8 cellular contexts compared by ENCODE assay signal in genomic region chr12:117063162-117063911, GRCh38. TPM values are rescaled to one million over a fixed set of nuclear protein-coding genes. Genes with fewer than 3 reads are reported as not detected.
DNase-seq lines count a peak whose midpoint lies in the region; ATAC-seq and TF ChIP-seq lines count a peak whose summit lies in the region.

No MANE protein-coding gene starts in this region.

- peaks cover 0 to 11% (median 3%) of the 10 kb centered on the region in 4 donors for H3K4me1 ChIP-seq in Peyer's patch
- H3K4me1 ChIP-seq in esophagus squamous epithelium: peaks cover 3 to 28% (median 4%) of the 10 kb centered on the region in 3 donors

- DNase-seq in stimulated activated naive CD4-positive, alpha-beta T cell (lab: John Stamatoyannopoulos, UW): peak in 4 of 6 experiments; percentile 10 to 51 (median 32)
- no peak for DNase-seq in stimulated activated naive CD4-positive, alpha-beta T cell treated with Interleukin-2 at 50 U/mL for 16 hours (lab: John Stamatoyannopoulos, UW)
- DNase-seq in Peyer's patch (peak in 2 of 3 donors; percentile 72 to 79), esophagus squamous epithelium (lab: John Stamatoyannopoulos, UW) (no peak), WERI-Rb-1 (no peak), ureter (ENCODE audit: low spot score) (no peak), NCI-H1048 (lab: John Stamatoyannopoulos, UW) (no peak)
- DNase-seq in stimulated activated effector memory CD8-positive, alpha-beta T cell treated with anti-CD3 and anti-CD28 coated beads, Interleukin-12 subunit alpha, Interleukin-12 subunit beta, amount 100 ng/mL, for 72 hours (ENCODE audit: low spot score in 2 of 2): peak; percentile 7 to 74

- H3K4me3 ChIP-seq in Peyer's patch (peak overlapping the region in 2 of 4 donors; percentile 12 to 15), esophagus squamous epithelium (peak overlapping the region in 1 of 4 donors; percentile 26), WERI-Rb-1 (ENCODE audit: low read depth, low read length) (no peak overlapping the region)

- H3K9me3 ChIP-seq in Peyer's patch (no peaks in the 10 kb centered on the region), esophagus squamous epithelium (no peaks in the 10 kb centered on the region), WERI-Rb-1 (ENCODE audit: severe bottlenecking) (no peaks in the 10 kb centered on the region)

- H3K27me3 ChIP-seq in Peyer's patch: no peaks in the 10 kb centered on the region
- peaks cover 0 to 18% (median 0%) of the 10 kb centered on the region in 4 donors for H3K27me3 ChIP-seq in esophagus squamous epithelium
- H3K27me3 ChIP-seq in WERI-Rb-1 (ENCODE audit: insufficient read depth, low read depth, severe bottlenecking): no peaks in the 10 kb centered on the region

- no peaks in the 10 kb centered on the region for H3K9me3 Mint-ChIP-seq in stimulated activated effector memory CD8-positive, alpha-beta T cell treated with anti-CD3 and anti-CD28 coated beads, Interleukin-12 subunit alpha, Interleukin-12 subunit beta, amount 100 ng/mL, for 72 hours

- intact Hi-C loops in esophagus squamous epithelium (cut with DNase I): no loop called here

- 29 to 74% methylated on average over 3 to 4 of the region's 16 CpGs for WGBS in esophagus squamous epithelium, 2 donors

- TF ChIP-seq CTCF in Peyer's patch (IDR thresholded peaks at IDR 0.05) (no peak), esophagus squamous epithelium (IDR thresholded peaks at IDR 0.05) (no peak), WERI-Rb-1 (IDR thresholded peaks at IDR 0.05; ENCODE audit: low read depth, low read length) (no peak)

- no peaks in the 10 kb centered on the region for H3K36me3 ChIP-seq in Peyer's patch
- H3K36me3 ChIP-seq in esophagus squamous epithelium: no peaks in the 10 kb centered on the region
- no peaks in the 10 kb centered on the region for H3K36me3 ChIP-seq in WERI-Rb-1

- H3K27ac ChIP-seq in Peyer's patch (peak overlapping the region in 3 of 4 donors; percentile 30 to 71 (median 39)), esophagus squamous epithelium (peak overlapping the region in 3 of 4 donors; percentile 2 to 44 (median 5)), WERI-Rb-1 (no peak overlapping the region)

- TF ChIP-seq POLR2A in Peyer's patch (IDR thresholded peaks at IDR 0.05) (no peak), esophagus squamous epithelium (IDR thresholded peaks at IDR 0.05) (no peak)

- H3K27ac Mint-ChIP-seq in stimulated activated effector memory CD8-positive, alpha-beta T cell treated with anti-CD3 and anti-CD28 coated beads, Interleukin-12 subunit alpha, Interleukin-12 subunit beta, amount 100 ng/mL, for 72 hours: peak overlapping the region; percentile 95

- H3K36me3 Mint-ChIP-seq in stimulated activated effector memory CD8-positive, alpha-beta T cell treated with anti-CD3 and anti-CD28 coated beads, Interleukin-12 subunit alpha, Interleukin-12 subunit beta, amount 100 ng/mL, for 72 hours: no peaks in the 10 kb centered on the region

- peak overlapping the region; percentile 72 for H3K4me3 Mint-ChIP-seq in stimulated activated effector memory CD8-positive, alpha-beta T cell treated with anti-CD3 and anti-CD28 coated beads, Interleukin-12 subunit alpha, Interleukin-12 subunit beta, amount 100 ng/mL, for 72 hours

- ATAC-seq in stimulated activated effector memory CD8-positive, alpha-beta T cell treated with anti-CD3 and anti-CD28 coated beads, Interleukin-12 subunit alpha, Interleukin-12 subunit beta, amount 100 ng/mL, for 72 hours: peak; percentile 70

- peaks cover 61% of the 10 kb centered on the region for H3K4me1 Mint-ChIP-seq in stimulated activated effector memory CD8-positive, alpha-beta T cell treated with anti-CD3 and anti-CD28 coated beads, Interleukin-12 subunit alpha, Interleukin-12 subunit beta, amount 100 ng/mL, for 72 hours

RNA-seq across cellular contexts. Expression of gene TESC, which starts 35.9 kb away (rescaled TPM):
- total RNA-seq in Peyer's patch (10 to 100 TPM in 1 of 4 donors, 1 to 10 TPM in 3; 1.8 to 32.2 (median 3.2) TPM), esophagus squamous epithelium (1 to 10 TPM in 2 of 4 donors, under 1 TPM in 2; 0.83 to 4.8 (median 2.5) TPM), ureter (19.8 TPM)

Comparison
In these comparisons a context has a peak if more than half of its experiments do, and no peak if none do; other contexts are left out.
1. DNase-seq: peak in stimulated activated naive CD4-positive, alpha-beta T cell (4 of 6), Peyer's patch (2 of 3) and stimulated activated effector memory CD8-positive, alpha-beta T cell treated with anti-CD3 and anti-CD28 coated beads, Interleukin-12 subunit alpha, Interleukin-12 subunit beta, amount 100 ng/mL, for 72 hours (2 of 2); none in stimulated activated naive CD4-positive, alpha-beta T cell treated with Interleukin-2 at 50 U/mL for 16 hours (single experiment), esophagus squamous epithelium (single experiment), WERI-Rb-1 (single experiment), ureter (single experiment) and NCI-H1048 (single experiment).